Comparison of ENCODE assay signal across 16 cellular contexts in genomic region chr4:185915817-185916216, GRCh38.
"Had no signal": no experiment of that assay in that cellular context is flagged by ENCODE, and none has a peak within 500 bp of the region (broad histone marks: within the 10 kb centered on the region; RNA-seq: fewer than 3 reads in every experiment).

No MANE protein-coding gene starts in this region.

- H3K4me1 ChIP-seq: foreskin keratinocyte, right atrium auricular region had no signal

- H3K9me3 ChIP-seq: esophagus squamous epithelium, heart left ventricle, right atrium auricular region had no signal

- H3K27ac ChIP-seq: epithelial cell of prostate, esophagus squamous epithelium, foreskin keratinocyte, heart left ventricle, right atrium auricular region had no signal

- H3K36me3 ChIP-seq: esophagus squamous epithelium, heart left ventricle, right atrium auricular region had no signal

- H3K4me3 ChIP-seq: esophagus squamous epithelium, heart left ventricle, right atrium auricular region had no signal

- DNase-seq: cortex of kidney; effector memory CD4-positive, alpha-beta T cell; esophagus squamous epithelium; foreskin keratinocyte; heart left ventricle; hippocampal formation; kidney glomerular epithelial cell; mammary epithelial cell; naive thymus-derived CD4-positive, alpha-beta T cell; nephron progenitor cell; posterior cingulate gyrus; small intestine; stimulated activated CD4-positive, alpha-beta T cell treated with anti-CD3 and anti-CD28 coated beads, Interleukin-2, amount 100 ng/mL, for 48 hours; stimulated activated naive CD4-positive, alpha-beta T cell treated with Interleukin-2 at 50 U/mL for 16 hours had no signal

- H3K27me3 ChIP-seq: esophagus squamous epithelium, foreskin keratinocyte, heart left ventricle, right atrium auricular region had no signal
